In the genomic region with DNA sequence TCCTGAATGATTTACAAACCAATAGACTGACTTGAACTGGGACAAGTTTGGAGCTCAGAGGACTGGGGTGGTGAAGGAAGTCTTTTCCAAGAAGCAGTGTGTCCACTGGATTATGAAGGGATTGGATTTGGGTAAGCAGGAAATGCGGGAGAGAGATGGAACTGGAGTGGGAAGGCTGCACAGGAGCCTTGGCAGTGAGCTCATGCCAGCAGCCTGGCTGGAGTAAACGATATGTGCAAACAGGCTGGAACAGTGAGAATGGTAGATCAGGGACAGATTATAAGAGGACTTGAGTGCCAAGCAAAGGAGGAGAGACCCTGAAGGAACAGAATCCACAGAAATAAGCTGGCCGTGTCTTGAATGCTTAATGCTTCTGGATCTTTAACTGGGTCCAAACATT, we compare ENCODE assay signal across 18 cellular contexts.
"Had no signal": no experiment of that assay in that cellular context is flagged by ENCODE, and none has a peak within 500 bp of the region (broad histone marks: within the 10 kb centered on the region; RNA-seq: fewer than 3 reads in every experiment).

No MANE protein-coding gene starts in this region.

- ATAC-seq: heart left ventricle; mucosa of descending colon; naive thymus-derived CD8-positive, alpha-beta T cell; right cardiac atrium had no signal

- H3K36me3 ChIP-seq: heart left ventricle, tibial artery, upper lobe of left lung, uterus had no signal

- H3K27me3 ChIP-seq: tibial artery, upper lobe of left lung, uterus had no signal

- DNase-seq: cortex of kidney; dorsolateral prefrontal cortex; effector CD8-positive, alpha-beta T cell; foreskin melanocyte; heart left ventricle; hypothalamus; kidney glomerular epithelial cell; mammary epithelial cell; mucosa of descending colon; naive thymus-derived CD8-positive, alpha-beta T cell; right cardiac atrium; stimulated activated CD4-positive, alpha-beta T cell treated with anti-CD3 and anti-CD28 coated beads, Interleukin-2, amount 100 ng/mL, for 48 hours; stimulated activated naive CD4-positive, alpha-beta T cell treated with Interleukin-2 at 50 U/mL for 16 hours; tibial artery; upper lobe of left lung; uterus had no signal

- FAIRE-seq: islet of Langerhans had no signal

- H3K4me3 ChIP-seq: dorsolateral prefrontal cortex, heart left ventricle, mucosa of descending colon, smooth muscle cell, tibial artery, upper lobe of left lung, uterus had no signal

- H3K27ac ChIP-seq: dorsolateral prefrontal cortex, heart left ventricle, tibial artery, upper lobe of left lung, uterus had no signal

- H3K4me1 ChIP-seq: heart left ventricle, upper lobe of left lung, uterus had no signal

- H3K4me2 ChIP-seq: smooth muscle cell had no signal

- H3K9me3 ChIP-seq: heart left ventricle, mucosa of descending colon, tibial artery, upper lobe of left lung, uterus had no signal
